In the genomic region with DNA sequence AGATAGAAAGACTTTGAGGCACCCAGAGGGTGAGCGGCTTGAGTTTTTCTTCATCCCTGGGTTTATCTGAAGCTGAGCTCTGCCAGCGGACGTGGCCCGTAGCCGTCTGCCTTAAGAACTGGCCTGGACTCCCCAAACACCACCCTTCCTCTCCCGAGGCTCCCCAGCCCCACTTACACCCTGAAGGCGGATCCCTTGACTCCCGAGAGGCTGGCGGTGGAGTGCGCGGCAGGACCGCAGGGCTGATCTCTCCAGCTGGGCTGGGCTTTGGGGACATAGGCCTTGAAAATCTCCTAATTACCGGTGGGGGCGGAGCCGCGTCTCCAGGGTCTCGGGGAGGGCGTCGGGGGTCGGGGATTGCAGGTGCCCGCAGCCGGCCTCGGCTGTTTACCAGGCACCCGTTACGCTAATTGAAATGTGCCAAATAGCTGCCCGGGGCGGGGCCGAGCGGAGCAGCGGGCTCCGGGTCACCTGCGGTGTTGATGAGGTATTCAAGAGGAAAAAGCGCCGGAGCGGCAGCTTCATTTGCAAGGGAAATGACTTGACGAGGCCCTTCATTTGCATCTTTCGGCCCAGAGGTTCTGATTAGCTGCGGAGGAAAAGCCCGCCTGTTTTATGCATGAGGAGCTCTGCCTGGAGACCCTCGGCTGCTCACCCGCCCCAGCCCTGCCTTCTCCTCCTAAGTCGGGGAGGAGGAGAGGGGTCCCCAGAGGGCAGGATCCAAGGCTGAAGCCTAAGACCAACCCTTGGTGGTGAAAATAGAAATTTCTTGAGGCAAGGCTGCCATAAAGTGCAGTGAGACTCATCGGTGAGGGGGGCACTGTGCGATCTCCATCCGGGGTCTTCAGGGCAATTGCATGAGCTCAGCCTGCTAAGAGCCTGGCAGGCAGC, we compare ENCODE assay signal across 8 cellular contexts.
DNase-seq lines count a peak whose midpoint lies in the region; ATAC-seq and TF ChIP-seq lines count a peak whose summit lies in the region.

No MANE protein-coding gene starts in this region.

- H3K36me3 ChIP-seq in HUES48 (ENCODE audit: control insufficient read depth, insufficient read depth, low read length) (no peaks in the 10 kb centered on the region), OCI-LY7 (ENCODE audit: insufficient read depth, low read length) (peaks cover 14% of the 10 kb centered on the region)

- H4K20me1 ChIP-seq in OCI-LY7 (ENCODE audit: insufficient read depth, low read length), result no peaks in the 10 kb centered on the region

- H3K27me3 ChIP-seq in HUES48 (ENCODE audit: control insufficient read depth, insufficient read depth, low read length), result no peaks in the 10 kb centered on the region

- H3K9me3 Mint-ChIP-seq in activated naive CD4-positive, alpha-beta T cell treated with anti-CD3 and anti-CD28 coated beads for 36 hours, result no peaks in the 10 kb centered on the region

- POLR2A ChIA-PET in OCI-LY7 (lab: Charles Lee), result interaction anchor here (0.5 to 3.4 kb wide), 20 partner anchors 9 to 696 kb away, joined by 3 to 40 read pairs (median 4); no protein-coding TSS in a partner anchor

- H3K4me1 Mint-ChIP-seq in activated naive CD4-positive, alpha-beta T cell treated with anti-CD3 and anti-CD28 coated beads for 36 hours (ENCODE audit: low read depth), result peaks cover 14% of the 10 kb centered on the region

- peak overlapping the region; percentile 92 for H3K9ac ChIP-seq in HUES48 (ENCODE audit: low read depth, low read length)

- H3K79me2 ChIP-seq in OCI-LY7 (ENCODE audit: insufficient read depth, low read depth, low read length), result peaks cover 17% of the 10 kb centered on the region

- H3K27me3 Mint-ChIP-seq in activated naive CD4-positive, alpha-beta T cell treated with anti-CD3 and anti-CD28 coated beads for 36 hours (ENCODE audit: low read depth), result peaks cover 2% of the 10 kb centered on the region

- DNase-seq in OCI-LY7 (ENCODE audit: low spot score), result peak; percentile 100
- peak; percentile 77 for DNase-seq in activated naive CD4-positive, alpha-beta T cell treated with anti-CD3 and anti-CD28 coated beads for 36 hours
- peak; percentile 94 for DNase-seq in islet precursor cell
- peak; percentile 8 to 50 (median 19) for DNase-seq in stimulated activated CD4-positive, alpha-beta T cell treated with anti-CD3 and anti-CD28 coated beads, TNF-alpha, amount 100 ng/mL, for 24 hours (ENCODE audit: low read depth in 3 of 3)
- no peak for DNase-seq in RKO (ENCODE audit: low spot score)

- CTCF ChIA-PET in OCI-LY7 (lab: Charles Lee; ENCODE audit: unreplicated experiment), result interaction anchor here (0.6 to 1.2 kb wide), 5 partner anchors 11 to 115 kb away, joined by 3 to 6 read pairs (median 3); no protein-coding TSS in a partner anchor
- CTCF ChIA-PET in activated naive CD4-positive, alpha-beta T cell treated with anti-CD3 and anti-CD28 coated beads for 36 hours (lab: Charles Lee), result interaction anchor here (0.6 to 1.5 kb wide), 3 partner anchors 43 to 187 kb away, joined by 3 to 4 read pairs (median 3); no protein-coding TSS in a partner anchor

- H3K27ac Mint-ChIP-seq in activated naive CD4-positive, alpha-beta T cell treated with anti-CD3 and anti-CD28 coated beads for 36 hours, result no peak overlapping the region

- no peaks in the 10 kb centered on the region for H3K9me3 ChIP-seq in HUES48 (ENCODE audit: control insufficient read depth, insufficient read depth, low read length)
- no peaks in the 10 kb centered on the region for H3K9me3 ChIP-seq in OCI-LY7 (ENCODE audit: low read length)

- peaks cover 28% of the 10 kb centered on the region for H3K4me1 ChIP-seq in HUES48 (ENCODE audit: control insufficient read depth, insufficient read depth, low read length)
- peaks cover 44% of the 10 kb centered on the region for H3K4me1 ChIP-seq in OCI-LY7 (ENCODE audit: insufficient read depth, low read length, poor library complexity, severe bottlenecking)

- peak overlapping the region; percentile 66 for H3K4me3 ChIP-seq in HUES48 (ENCODE audit: low read depth, low read length)
- H3K4me3 ChIP-seq in OCI-LY7 (ENCODE audit: low read depth, low read length, poor library complexity, severe bottlenecking), result peak overlapping the region; percentile 76

- TSS peak; percentile 78 for BruUV-seq in OCI-LY7 (replicated peaks; lab: Mats Ljungman, UMichigan)

- peak overlapping the region; percentile 99 for H3K27ac ChIP-seq in HUES48 (ENCODE audit: low read depth, low read length)
- peak overlapping the region; percentile 86 for H3K27ac ChIP-seq in OCI-LY7 (ENCODE audit: low read depth, low read length, poor library complexity, severe bottlenecking)

- H2AFZ ChIP-seq in OCI-LY7 (ENCODE audit: low read length), result peak overlapping the region; percentile 53

- no peaks in the 10 kb centered on the region for H3K9me2 ChIP-seq in OCI-LY7 (ENCODE audit: insufficient read depth, low read length)

- peak overlapping the region; percentile 84 for H3K4me2 ChIP-seq in OCI-LY7 (ENCODE audit: low read length)

- H3K4me3 Mint-ChIP-seq in activated naive CD4-positive, alpha-beta T cell treated with anti-CD3 and anti-CD28 coated beads for 36 hours, result peak overlapping the region; percentile 65

- peak; percentile 43; the same call in 1 of the 2 replicates for TF ChIP-seq CTCF in OCI-LY7 (conservative IDR thresholded peaks at IDR 0.05; ENCODE audit: low read length)

- H3K36me3 Mint-ChIP-seq in activated naive CD4-positive, alpha-beta T cell treated with anti-CD3 and anti-CD28 coated beads for 36 hours (ENCODE audit: low read depth), result no peaks in the 10 kb centered on the region

- intact Hi-C loops in OCI-LY7 (cut with micrococcal nuclease; ENCODE audit: unreplicated experiment), result loop anchor here (1.0 to 2.0 kb wide), 2 partner anchors 29 to 172 kb away; partner anchors contain the start of gene SEC14L1
- intact Hi-C loops in activated naive CD4-positive, alpha-beta T cell treated with anti-CD3 and anti-CD28 coated beads for 36 hours (cut with micrococcal nuclease), result loop anchor here (1.0 kb wide), 1 partner anchor 29 kb away; no protein-coding TSS in a partner anchor

- no peak for ATAC-seq in HG03025 (IDR thresholded peaks at IDR 0.05; ENCODE audit: low FRiP score, unreplicated experiment)
- ATAC-seq in GM21526 (IDR thresholded peaks at IDR 0.05; ENCODE audit: low FRiP score, unreplicated experiment), result no peak
